24 cellular contexts compared by ENCODE assay signal in genomic region chr22:28601915-28602314, GRCh38.
"Had no signal": no experiment of that assay in that cellular context is flagged by ENCODE, and none has a peak within 500 bp of the region (broad histone marks: within the 10 kb centered on the region; RNA-seq: fewer than 3 reads in every experiment).

No MANE protein-coding gene starts in this region.

- H3K9me3 ChIP-seq: adrenal gland, breast epithelium had no signal

- H3K27ac ChIP-seq: adrenal gland, breast epithelium, coronary artery, dorsolateral prefrontal cortex had no signal

- H3K4me1 ChIP-seq: breast epithelium had no signal

- ATAC-seq: activated CD4-positive, alpha-beta T cell treated with anti-CD3 and anti-CD28 coated beads for 36 hours; activated CD8-positive, alpha-beta memory T cell treated with anti-CD3 and anti-CD28 coated beads, Interleukin-2, amount 10 ng/mL, durations not matched to agents 7 days and 5 days; activated CD8-positive, alpha-beta T cell treated with anti-CD3 and anti-CD28 coated beads, Interleukin-2, amount 10 ng/mL, durations not matched to agents 7 days and 5 days; activated naive CD8-positive, alpha-beta T cell treated with anti-CD3 and anti-CD28 coated beads, Interleukin-2, amount 50 U/mL, for 24 hours; esophagus mucosa had no signal

- DNase-seq: activated CD4-positive, alpha-beta memory T cell treated with anti-CD3 and anti-CD28 coated beads for 36 hours; activated CD4-positive, alpha-beta T cell treated with anti-CD3 and anti-CD28 coated beads for 36 hours; activated CD4-positive, alpha-beta T cell treated with anti-CD3 and anti-CD28 coated beads, Interleukin-2, amount 10 ng/mL, durations not matched to agents 24 days and 14 days; activated CD4-positive, CD25-positive, alpha-beta regulatory T cell; activated CD4-positive, CD25-positive, alpha-beta regulatory T cell treated with anti-CD3 and anti-CD28 coated beads, Interleukin-2, amount 50 U/mL, for 72 hours; activated CD8-positive, alpha-beta memory T cell treated with anti-CD3 and anti-CD28 coated beads, Interleukin-2, amount 10 ng/mL, durations not matched to agents 7 days and 5 days; activated CD8-positive, alpha-beta memory T cell treated with anti-CD3 and anti-CD28 coated beads, Interleukin-2, amount 50 U/mL, for 4 hours; activated CD8-positive, alpha-beta T cell treated with anti-CD3 and anti-CD28 coated beads, Interleukin-2, amount 10 ng/mL, durations not matched to agents 7 days and 5 days; activated effector memory CD4-positive, alpha-beta T cell treated with anti-CD3 and anti-CD28 coated beads, Interleukin-2, amount 50 U/mL, for 16 hours; activated naive CD4-positive, alpha-beta T cell treated with anti-CD3 and anti-CD28 coated beads for 36 hours; activated naive CD8-positive, alpha-beta T cell treated with anti-CD3 and anti-CD28 coated beads for 36 hours; activated naive CD8-positive, alpha-beta T cell treated with anti-CD3 and anti-CD28 coated beads, Interleukin-2, amount 50 U/mL, for 24 hours; activated T-cell treated with anti-CD3 and anti-CD28 coated beads, Interleukin-2, amount 50 U/mL, for 1 hour; activated T-cell treated with anti-CD3 and anti-CD28 coated beads, Interleukin-2, amount 50 U/mL, for 48 hours; adrenal gland; amygdala; aorta; dorsolateral prefrontal cortex; effector memory CD4-positive, alpha-beta T cell; endodermal cell; foreskin fibroblast had no signal

- H3K27me3 ChIP-seq: adrenal gland, breast epithelium, dorsolateral prefrontal cortex had no signal

- H3K4me3 ChIP-seq: adrenal gland, breast epithelium, coronary artery, dorsolateral prefrontal cortex had no signal

- H3K36me3 ChIP-seq: adrenal gland, breast epithelium had no signal
